Comparison of ENCODE assay signal across 25 cellular contexts in genomic region chr17:1222321-1222720, GRCh38. TPM values are rescaled to one million over a fixed set of nuclear protein-coding genes. Genes with fewer than 3 reads are reported as not detected.
"Had no signal": no experiment of that assay in that cellular context is flagged by ENCODE, and none has a peak within 500 bp of the region (broad histone marks: within the 10 kb centered on the region; RNA-seq: fewer than 3 reads in every experiment).

No MANE protein-coding gene starts in this region.

- ATAC-seq: left lung; stimulated activated naive CD8-positive, alpha-beta T cell treated with anti-CD3 and anti-CD28 coated beads, Interleukin-15, Interleukin-2, amounts not matched to agents 100 U/mL and 50 U/mL, for 24 hours had no signal

- H3K36me3 ChIP-seq: esophagus squamous epithelium, left lung, right atrium auricular region, tibial artery, uterus had no signal

- H3K27ac ChIP-seq: esophagus squamous epithelium, left lung, right atrium auricular region, tibial artery, uterus had no signal

- H3K4me1 ChIP-seq: esophagus squamous epithelium, right atrium auricular region, tibial artery, uterus had no signal

- FAIRE-seq: endometrium had no signal

- H3K9me3 ChIP-seq: esophagus squamous epithelium, left lung, tibial artery, uterus had no signal

- H3K4me3 ChIP-seq: esophagus squamous epithelium, left lung, right atrium auricular region, tibial artery, uterus had no signal

- H3K27me3 ChIP-seq: right atrium auricular region, uterus had no signal

- DNase-seq: activated B cell treated with CpG ODN at 0.5 μM for 24 hours; activated CD4-positive, alpha-beta memory T cell treated with anti-CD3 and anti-CD28 coated beads, Interleukin-2, amount 10 ng/mL, durations not matched to agents 7 days and 5 days; activated CD4-positive, alpha-beta T cell treated with anti-CD3 and anti-CD28 coated beads for 48 hours; activated naive CD4-positive, alpha-beta T cell treated with Interleukin-2 at 50 U/mL for 16 hours; activated T-cell treated with anti-CD3 and anti-CD28 coated beads, Interleukin-2, amount 50 U/mL, for 1 hour; anterior cingulate cortex; cortex of kidney; esophagus squamous epithelium; hippocampal formation; islet precursor cell; left lung; occipital lobe; stimulated activated CD4-positive, alpha-beta T cell treated with anti-CD3 and anti-CD28 coated beads, Interleukin-2, amount 100 ng/mL, for 24 hours; stimulated activated naive CD8-positive, alpha-beta T cell treated with anti-CD3 and anti-CD28 coated beads, Interleukin-15, Interleukin-2, amounts not matched to agents 100 U/mL and 50 U/mL, for 24 hours; substantia nigra; T-helper 1 cell; T-helper 9 cell; tibial artery; uterus had no signal

RNA-seq across cellular contexts. Expression of gene BHLHA9, which starts 47.9 kb away (rescaled TPM):
- total RNA-seq: activated B cell treated with CpG ODN at 0.5 μM for 24 hours; activated CD4-positive, alpha-beta memory T cell treated with anti-CD3 and anti-CD28 coated beads, Interleukin-2, amount 10 ng/mL, durations not matched to agents 7 days and 5 days; activated T-helper 2 cell treated with anti-CD3 and anti-CD28 coated beads, Interferon-gamma antibody, Interleukin-2, Interleukin-4, amounts not matched to agents 10 μg/mL and 5 μg/mL and 100 μg/mL, durations not matched to agents 14 hours and 24 hours and 36 hours; esophagus squamous epithelium; glomerular endothelial cell; left lung; mononuclear cell; occipital lobe; posterior vena cava; right atrium auricular region; uterus had no signal

RNA-seq across cellular contexts. Expression of gene TRARG1, which starts 57.1 kb away (rescaled TPM):
- total RNA-seq: activated B cell treated with CpG ODN at 0.5 μM for 24 hours; activated T-helper 2 cell treated with anti-CD3 and anti-CD28 coated beads, Interferon-gamma antibody, Interleukin-2, Interleukin-4, amounts not matched to agents 10 μg/mL and 5 μg/mL and 100 μg/mL, durations not matched to agents 14 hours and 24 hours and 36 hours; esophagus squamous epithelium; glomerular endothelial cell; left lung; mononuclear cell; occipital lobe had no signal
